Comparison of ENCODE assay signal across 8 cellular contexts in genomic region chr4:151100517-151100916, GRCh38. TPM values are rescaled to one million over a fixed set of nuclear protein-coding genes. Genes with fewer than 3 reads are reported as not detected.
DNase-seq lines count a peak whose midpoint lies in the region; ATAC-seq and TF ChIP-seq lines count a peak whose summit lies in the region.

No MANE protein-coding gene starts in this region.

- no peak overlapping the region for H4K8ac ChIP-seq in trophoblast cell (ENCODE audit: low read depth, low read length)

- H3K4me3 ChIP-seq in GM06990 (replicated peaks; ENCODE audit: low read depth, low read length) (peak overlapping the region; percentile 80), SJCRH30 (peak overlapping the region; percentile 83), esophagus squamous epithelium (peak overlapping the region; percentile 58 to 98 (median 76)), trophoblast cell (ENCODE audit: low read depth, low read length) (peak overlapping the region; percentile 46)

- no peak for ATAC-seq in GM21737 (IDR thresholded peaks at IDR 0.05; ENCODE audit: unreplicated experiment)

- no peak overlapping the region for H4K12ac ChIP-seq in trophoblast cell (ENCODE audit: low read depth, low read length)

- no peak overlapping the region for H4K91ac ChIP-seq in trophoblast cell (ENCODE audit: low read depth, low read length)

- H3K23ac ChIP-seq in trophoblast cell (ENCODE audit: low read length) = no peak overlapping the region

- 6 to 13% methylated on average over 3 of the region's 3 CpGs for WGBS in esophagus squamous epithelium, 2 donors
- WGBS in trophoblast cell (ENCODE audit: extremely low coverage, insufficient coverage, insufficient read length) = no CpG with 5 or more reads among the region's 3 CpGs

- H3K9me3 ChIP-seq in SJCRH30 (replicated peaks) (no peaks in the 10 kb centered on the region), esophagus squamous epithelium (no peaks in the 10 kb centered on the region), trophoblast cell (ENCODE audit: insufficient read depth, low read depth, low read length) (no peaks in the 10 kb centered on the region)

- intact Hi-C loops in esophagus squamous epithelium (cut with DNase I) = no loop called here

- no peak overlapping the region for H2AFZ ChIP-seq in trophoblast cell (ENCODE audit: insufficient read depth, low read length, poor library complexity)

- peak overlapping the region; percentile 96 for H3K4ac ChIP-seq in trophoblast cell (ENCODE audit: low read depth, low read length)

- H3K27ac ChIP-seq in SJCRH30 (peak overlapping the region; percentile 89), esophagus squamous epithelium (peak overlapping the region in 3 of 4 donors; percentile 88 to 98 (median 91)), trophoblast cell (ENCODE audit: low read depth, low read length) (no peak overlapping the region)

- H3K36me3 ChIP-seq in GM06990 (ENCODE audit: control insufficient read depth, insufficient read depth, low read length) (peaks cover 10% of the 10 kb centered on the region), SJCRH30 (peaks cover 54% of the 10 kb centered on the region), esophagus squamous epithelium (peaks cover 5 to 50% (median 22%) of the 10 kb centered on the region in 3 donors), trophoblast cell (ENCODE audit: control insufficient read depth in 1 of 2, insufficient read depth in 2 of 2, low read length in 2 of 2) (peaks cover 11 to 25% of the 10 kb centered on the region in 2 experiments)

- peak overlapping the region; percentile 30 for H3K9ac ChIP-seq in trophoblast cell (ENCODE audit: low read length)

- H2BK5ac ChIP-seq in trophoblast cell (ENCODE audit: low read depth, low read length, poor library complexity) = no peak overlapping the region

- no peaks in the 10 kb centered on the region for H3K27me3 ChIP-seq in GM06990 (replicated peaks; ENCODE audit: control insufficient read depth, insufficient read depth, low read length)
- H3K27me3 ChIP-seq in SJCRH30 = no peaks in the 10 kb centered on the region
- H3K27me3 ChIP-seq in esophagus squamous epithelium = no peaks in the 10 kb centered on the region
- no peaks in the 10 kb centered on the region for H3K27me3 ChIP-seq in trophoblast cell (ENCODE audit: insufficient read depth, low read length)

- TF ChIP-seq CTCF in GM06990 (IDR thresholded peaks at IDR 0.05; ENCODE audit: insufficient read depth, low read length, poor library complexity, severe bottlenecking) (no peak), esophagus squamous epithelium (IDR thresholded peaks at IDR 0.05) (no peak)

- peaks cover 4% of the 10 kb centered on the region; the same call in 1 of the 2 replicates for H3K4me1 ChIP-seq in SJCRH30
- H3K4me1 ChIP-seq in esophagus squamous epithelium = peaks cover 8 to 36% (median 17%) of the 10 kb centered on the region in 3 donors
- H3K4me1 ChIP-seq in trophoblast cell (ENCODE audit: control insufficient read depth in 1 of 2, insufficient read depth in 2 of 2, low read length in 2 of 2) = no peaks in the 10 kb centered on the region

- no peak overlapping the region for H3K14ac ChIP-seq in trophoblast cell (ENCODE audit: low read length)

- no peak overlapping the region for H2BK120ac ChIP-seq in trophoblast cell (ENCODE audit: insufficient read depth, low read length, poor library complexity)

- peak overlapping the region; percentile 76 for H3K4me2 ChIP-seq in trophoblast cell (ENCODE audit: low read length)

- H3K18ac ChIP-seq in trophoblast cell (ENCODE audit: low read length) = no peak overlapping the region

- H2BK12ac ChIP-seq in trophoblast cell (ENCODE audit: low read length) = no peak overlapping the region

- H2AK5ac ChIP-seq in trophoblast cell (ENCODE audit: low read length) = no peak overlapping the region

- peaks cover 8% of the 10 kb centered on the region for H3K79me2 ChIP-seq in trophoblast cell (ENCODE audit: control insufficient read depth, insufficient read depth, low read length, poor library complexity)

- no peak for TF ChIP-seq POLR2A in esophagus squamous epithelium (IDR thresholded peaks at IDR 0.05)

- no peak for DNase-seq in GM06990 (ENCODE audit: extremely low read depth, insufficient read length)
- no peak for DNase-seq in SJCRH30
- no peak for DNase-seq in esophagus squamous epithelium (lab: John Stamatoyannopoulos, UW)
- DNase-seq in trophoblast cell = no peak
- DNase-seq in HK-2 (ENCODE audit: unreplicated experiment) = no peak
- DNase-seq in DMS 273 treated with DMSO at 0.1 percent for 48 hours (lab: John Stamatoyannopoulos, UW) = no peak
- no peak for DNase-seq in NCI-H1694 (lab: John Stamatoyannopoulos, UW)

- H3K79me1 ChIP-seq in trophoblast cell (ENCODE audit: low read length) = peaks cover 9% of the 10 kb centered on the region

RNA-seq across cellular contexts. Expression of gene RPS3A, which starts 1.1 kb away (rescaled TPM):
- 3,203 and 3,356 TPM in 2 replicates for total RNA-seq in SJCRH30 (2014; rRNA removed; shearing (Covaris generic))
- 1,000 to 10,000 TPM; 1,844 to 5,619 (median 2,960) TPM for total RNA-seq in esophagus squamous epithelium
- polyA plus RNA-seq in trophoblast cell (2013) = 3,412 and 3,421 TPM in 2 replicates
